Comparison of ENCODE assay signal across 1 cellular context in the genomic region with DNA sequence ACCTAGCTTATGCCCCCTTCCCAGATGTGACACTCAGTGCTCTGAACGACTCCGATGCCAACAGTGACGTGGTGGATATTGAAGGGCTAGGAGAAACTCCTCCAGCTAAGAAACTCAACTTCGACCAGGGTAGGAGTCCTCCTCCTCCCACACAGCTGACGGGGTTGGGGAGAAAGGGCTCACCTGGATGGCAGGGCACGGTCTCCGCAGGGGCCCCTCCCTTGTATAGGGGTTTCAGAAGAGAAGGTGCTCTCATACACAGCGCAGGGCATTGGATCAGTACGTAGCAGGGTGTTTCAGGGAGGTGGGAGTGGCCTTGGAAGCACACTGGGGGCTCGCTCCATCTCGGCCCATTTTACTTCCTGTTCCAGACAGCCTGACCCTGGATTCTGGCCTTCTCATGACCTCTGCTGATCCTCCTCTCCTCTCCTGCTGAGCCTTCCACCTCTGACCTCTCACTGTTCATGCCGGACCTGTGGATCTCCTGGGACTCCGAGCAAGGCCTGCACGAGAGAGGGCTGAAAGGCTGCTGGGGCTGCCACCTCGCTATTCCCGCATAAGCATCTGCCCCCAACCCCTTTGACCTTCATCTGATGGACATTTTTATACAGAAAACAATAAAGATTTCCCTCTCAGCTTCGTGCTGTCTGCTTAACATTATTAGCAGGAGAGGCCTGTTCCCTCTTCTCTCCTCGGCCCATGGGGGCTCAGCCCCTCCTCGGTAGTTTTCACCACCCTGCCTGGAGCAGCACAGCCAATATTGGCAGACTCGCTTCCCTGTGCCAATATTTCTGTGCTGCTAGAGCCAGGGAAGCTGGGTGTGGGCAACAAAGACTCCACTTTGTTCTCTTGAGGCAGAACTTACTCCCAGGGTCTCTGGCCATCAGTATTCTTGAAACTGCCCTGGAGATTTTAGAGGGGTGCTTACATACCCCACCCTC.
TF ChIP-seq lines count a peak whose summit lies in the region.

No MANE protein-coding gene starts in this region.

TF ChIP-seq in GM12878, 131 proteins besides CTCF, POLR2A, EP300 and RAD21:
- TF ChIP-seq GATAD2B (conservative IDR thresholded peaks at IDR 0.05; ENCODE audit: low read depth) (no peak), KDM1A (IDR thresholded peaks at IDR 0.05; ENCODE audit: borderline replicate concordance) (no peak), TARDBP (IDR thresholded peaks at IDR 0.05; ENCODE audit: borderline replicate concordance) (no peak), YBX1 (IDR thresholded peaks at IDR 0.05) (no peak), WRNIP1 (IDR thresholded peaks at IDR 0.05; ENCODE audit: borderline replicate concordance, low read depth, low read length) (no peak), IKZF2 (IDR thresholded peaks at IDR 0.05) (no peak), CREB1 (IDR thresholded peaks at IDR 0.05; ENCODE audit: low read depth) (no peak), FOXK2 (IDR thresholded peaks at IDR 0.05) (no peak), CEBPB (IDR thresholded peaks at IDR 0.05; ENCODE audit: borderline replicate concordance in 1 of 2, low read depth in 2 of 2, low read length in 2 of 2) (no peak), RELA (IDR thresholded peaks at IDR 0.05; ENCODE audit: borderline replicate concordance, partially characterized antibody) (no peak), SRF (IDR thresholded peaks at IDR 0.05; ENCODE audit: low read depth in 2 of 2, low read length in 2 of 2) (no peak), BACH1 (IDR thresholded peaks at IDR 0.05; ENCODE audit: borderline replicate concordance) (no peak), JUND (IDR thresholded peaks at IDR 0.05; ENCODE audit: low read depth, low read length) (no peak), ZNF384 (IDR thresholded peaks at IDR 0.05; ENCODE audit: borderline replicate concordance, low read depth, low read length) (no peak), HDAC6 (IDR thresholded peaks at IDR 0.05; ENCODE audit: unreplicated experiment) (no peak)
- TF ChIP-seq, protein P1, sequence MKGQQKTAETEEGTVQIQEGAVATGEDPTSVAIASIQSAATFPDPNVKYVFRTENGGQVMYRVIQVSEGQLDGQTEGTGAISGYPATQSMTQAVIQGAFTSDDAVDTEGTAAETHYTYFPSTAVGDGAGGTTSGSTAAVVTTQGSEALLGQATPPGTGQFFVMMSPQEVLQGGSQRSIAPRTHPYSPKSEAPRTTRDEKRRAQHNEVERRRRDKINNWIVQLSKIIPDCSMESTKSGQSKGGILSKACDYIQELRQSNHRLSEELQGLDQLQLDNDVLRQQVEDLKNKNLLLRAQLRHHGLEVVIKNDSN (IDR thresholded peaks at IDR 0.05; ENCODE audit: borderline replicate concordance, extremely low read length, insufficient read depth, low read depth, low read length) = no peak
- TF ChIP-seq, protein P2, sequence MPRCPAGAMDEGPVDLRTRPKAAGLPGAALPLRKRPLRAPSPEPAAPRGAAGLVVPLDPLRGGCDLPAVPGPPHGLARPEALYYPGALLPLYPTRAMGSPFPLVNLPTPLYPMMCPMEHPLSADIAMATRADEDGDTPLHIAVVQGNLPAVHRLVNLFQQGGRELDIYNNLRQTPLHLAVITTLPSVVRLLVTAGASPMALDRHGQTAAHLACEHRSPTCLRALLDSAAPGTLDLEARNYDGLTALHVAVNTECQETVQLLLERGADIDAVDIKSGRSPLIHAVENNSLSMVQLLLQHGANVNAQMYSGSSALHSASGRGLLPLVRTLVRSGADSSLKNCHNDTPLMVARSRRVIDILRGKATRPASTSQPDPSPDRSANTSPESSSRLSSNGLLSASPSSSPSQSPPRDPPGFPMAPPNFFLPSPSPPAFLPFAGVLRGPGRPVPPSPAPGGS (IDR thresholded peaks at IDR 0.05; ENCODE audit: borderline replicate concordance, insufficient read depth, low read depth, low read length, poor library complexity, severe bottlenecking) = no peak
